ENCODE assay signal across 8 cellular contexts in genomic region chr2:54103454-54104314, GRCh38. TPM values are rescaled to one million over a fixed set of nuclear protein-coding genes. Genes with fewer than 3 reads are reported as not detected.
DNase-seq lines count a peak whose midpoint lies in the region; ATAC-seq lines count a peak whose summit lies in the region.

No MANE protein-coding gene starts in this region.

- DNase-seq in GM04504 (ENCODE audit: low read depth), result peak; percentile 28
- DNase-seq in LoVo (ENCODE audit: low spot score), result peak; percentile 32
- peak; percentile 13 to 28 for DNase-seq in activated CD4-positive, alpha-beta T cell treated with anti-CD3 and anti-CD28 coated beads, Interleukin-2, amount 50 U/mL, for 48 hours
- peak; percentile 50 for DNase-seq in left cardiac atrium
- DNase-seq in stimulated activated naive CD8-positive, alpha-beta T cell treated with anti-CD3 and anti-CD28 coated beads, Interleukin-15, amount 100 ng/mL, for 72 hours, result peak in 1 of 2 donors; percentile 21
- no peak for DNase-seq in NCI-H1436 (lab: John Stamatoyannopoulos, UW)
- DNase-seq in middle frontal gyrus (ENCODE audit: extremely low spot score, low spot score), result no peak

- intact Hi-C loops in left cardiac atrium (cut with DNase I), result no loop called here

- no peak overlapping the region for H3K27ac Mint-ChIP-seq in stimulated activated naive CD8-positive, alpha-beta T cell treated with anti-CD3 and anti-CD28 coated beads, Interleukin-15, amount 100 ng/mL, for 72 hours

- ATAC-seq in GM21723 (IDR thresholded peaks at IDR 0.05; ENCODE audit: unreplicated experiment) (peak; percentile 42), left cardiac atrium (peak; percentile 71 to 96)
- peak; percentile 91 for ATAC-seq in stimulated activated naive CD8-positive, alpha-beta T cell treated with anti-CD3 and anti-CD28 coated beads, Interleukin-15, amount 100 ng/mL, for 72 hours

- H3K27me3 Mint-ChIP-seq in stimulated activated naive CD8-positive, alpha-beta T cell treated with anti-CD3 and anti-CD28 coated beads, Interleukin-15, amount 100 ng/mL, for 72 hours, result no peaks in the 10 kb centered on the region

- no peaks in the 10 kb centered on the region for H3K9me3 Mint-ChIP-seq in stimulated activated naive CD8-positive, alpha-beta T cell treated with anti-CD3 and anti-CD28 coated beads, Interleukin-15, amount 100 ng/mL, for 72 hours

- H3K4me3 Mint-ChIP-seq in stimulated activated naive CD8-positive, alpha-beta T cell treated with anti-CD3 and anti-CD28 coated beads, Interleukin-15, amount 100 ng/mL, for 72 hours, result no peak overlapping the region

- peaks cover 6% of the 10 kb centered on the region for H3K4me1 Mint-ChIP-seq in stimulated activated naive CD8-positive, alpha-beta T cell treated with anti-CD3 and anti-CD28 coated beads, Interleukin-15, amount 100 ng/mL, for 72 hours

RNA-seq across cellular contexts. Expression of gene ACYP2, which starts 11.7 kb away (rescaled TPM):
- 10 to 100 TPM; 43.0 to 43.2 TPM for total RNA-seq in left cardiac atrium

Comparison
In these comparisons a context has a peak if more than half of its experiments do, and no peak if none do; other contexts are left out.
1. DNase-seq: peak in GM04504 (single experiment), LoVo (single experiment), activated CD4-positive, alpha-beta T cell treated with anti-CD3 and anti-CD28 coated beads, Interleukin-2, amount 50 U/mL, for 48 hours (2 of 2) and left cardiac atrium (single experiment); none in NCI-H1436 (single experiment) and middle frontal gyrus (single experiment).
2. Peak in every context shown above with its lines, with median percentiles within 50 percentile points of each other: ATAC-seq.